14 cellular contexts compared by ENCODE assay signal in genomic region chr6:11900662-11901598, GRCh38.
DNase-seq lines count a peak whose midpoint lies in the region; ATAC-seq and TF ChIP-seq lines count a peak whose summit lies in the region.
"Had no signal": no experiment of that assay in that cellular context is flagged by ENCODE, and none has a peak within 500 bp of the region (broad histone marks: within the 10 kb centered on the region; RNA-seq: fewer than 3 reads in every experiment).

No MANE protein-coding gene starts in this region.

- no peak for DNase-seq in activated naive CD4-positive, alpha-beta T cell treated with anti-CD3 and anti-CD28 coated beads, Interleukin-2, amount 10 ng/mL, durations not matched to agents 7 days and 5 days
- DNase-seq in activated naive CD4-positive, alpha-beta T cell (lab: John Stamatoyannopoulos, UW) = no peak
- no peak for DNase-seq in T-helper 17 cell
- peak; percentile 13 for DNase-seq in fibroblast of the aortic adventitia (ENCODE audit: low read depth)
- no peak for DNase-seq in stimulated activated effector memory CD8-positive, alpha-beta T cell treated with anti-CD3 and anti-CD28 coated beads, Interleukin-12 subunit alpha, Interleukin-12 subunit beta, amount 100 ng/mL, for 72 hours (ENCODE audit: low spot score in 2 of 2)
- DNase-seq in T1000 (lab: John Stamatoyannopoulos, UW) = no peak
- no peak for DNase-seq in coronary artery (ENCODE audit: low spot score)
- DNase-seq: amygdala, dermis blood vessel endothelial cell, mucosa of descending colon, NCI-H1694 treated with DMSO at 0.1 percent for 48 hours, NCI-H524 had no signal

- H3K4me3 ChIP-seq in fibroblast of the aortic adventitia (ENCODE audit: low read depth, low read length) = no peak overlapping the region
- H3K4me3 ChIP-seq in coronary artery = no peak overlapping the region
- H3K4me3 ChIP-seq: mucosa of descending colon had no signal

- CTCF ChIA-PET in activated naive CD4-positive, alpha-beta T cell treated with anti-CD3 and anti-CD28 coated beads, Interleukin-2, amount 10 ng/mL, durations not matched to agents 7 days and 5 days (lab: Charles Lee) = no interaction called here

- H3K9me3 Mint-ChIP-seq in activated naive CD4-positive, alpha-beta T cell treated with anti-CD3 and anti-CD28 coated beads, Interleukin-2, amount 10 ng/mL, durations not matched to agents 7 days and 5 days = no peaks in the 10 kb centered on the region
- no peaks in the 10 kb centered on the region for H3K9me3 Mint-ChIP-seq in stimulated activated effector memory CD8-positive, alpha-beta T cell treated with anti-CD3 and anti-CD28 coated beads, Interleukin-12 subunit alpha, Interleukin-12 subunit beta, amount 100 ng/mL, for 72 hours

- no peaks in the 10 kb centered on the region for H3K36me3 Mint-ChIP-seq in activated naive CD4-positive, alpha-beta T cell treated with anti-CD3 and anti-CD28 coated beads, Interleukin-2, amount 10 ng/mL, durations not matched to agents 7 days and 5 days
- peaks cover 6% of the 10 kb centered on the region for H3K36me3 Mint-ChIP-seq in T-helper 17 cell (ENCODE audit: low read depth)
- H3K36me3 Mint-ChIP-seq in stimulated activated effector memory CD8-positive, alpha-beta T cell treated with anti-CD3 and anti-CD28 coated beads, Interleukin-12 subunit alpha, Interleukin-12 subunit beta, amount 100 ng/mL, for 72 hours = no peaks in the 10 kb centered on the region

- H3K4me1 Mint-ChIP-seq in activated naive CD4-positive, alpha-beta T cell treated with anti-CD3 and anti-CD28 coated beads, Interleukin-2, amount 10 ng/mL, durations not matched to agents 7 days and 5 days = peaks cover 19% of the 10 kb centered on the region
- H3K4me1 Mint-ChIP-seq in T-helper 17 cell = peaks cover 15% of the 10 kb centered on the region
- H3K4me1 Mint-ChIP-seq in stimulated activated effector memory CD8-positive, alpha-beta T cell treated with anti-CD3 and anti-CD28 coated beads, Interleukin-12 subunit alpha, Interleukin-12 subunit beta, amount 100 ng/mL, for 72 hours = peaks cover 11% of the 10 kb centered on the region

- no peak overlapping the region for H3K27ac Mint-ChIP-seq in activated naive CD4-positive, alpha-beta T cell treated with anti-CD3 and anti-CD28 coated beads, Interleukin-2, amount 10 ng/mL, durations not matched to agents 7 days and 5 days
- peak overlapping the region; percentile 84 for H3K27ac Mint-ChIP-seq in T-helper 17 cell
- no peak overlapping the region for H3K27ac Mint-ChIP-seq in stimulated activated effector memory CD8-positive, alpha-beta T cell treated with anti-CD3 and anti-CD28 coated beads, Interleukin-12 subunit alpha, Interleukin-12 subunit beta, amount 100 ng/mL, for 72 hours

- H3K27ac ChIP-seq in coronary artery = no peak overlapping the region
- H3K27ac ChIP-seq: KMS-11 had no signal

- H3K4me3 Mint-ChIP-seq in activated naive CD4-positive, alpha-beta T cell treated with anti-CD3 and anti-CD28 coated beads, Interleukin-2, amount 10 ng/mL, durations not matched to agents 7 days and 5 days = peak overlapping the region; percentile 9
- peak overlapping the region; percentile 74 for H3K4me3 Mint-ChIP-seq in T-helper 17 cell
- peak overlapping the region; percentile 21 for H3K4me3 Mint-ChIP-seq in stimulated activated effector memory CD8-positive, alpha-beta T cell treated with anti-CD3 and anti-CD28 coated beads, Interleukin-12 subunit alpha, Interleukin-12 subunit beta, amount 100 ng/mL, for 72 hours

- peaks cover 4% of the 10 kb centered on the region for H3K27me3 Mint-ChIP-seq in activated naive CD4-positive, alpha-beta T cell treated with anti-CD3 and anti-CD28 coated beads, Interleukin-2, amount 10 ng/mL, durations not matched to agents 7 days and 5 days
- peaks cover 6% of the 10 kb centered on the region for H3K27me3 Mint-ChIP-seq in T-helper 17 cell

- ATAC-seq in T-helper 17 cell (peak; percentile 62), GM21529 (IDR thresholded peaks at IDR 0.05; ENCODE audit: unreplicated experiment) (no peak)
- ATAC-seq in stimulated activated effector memory CD8-positive, alpha-beta T cell treated with anti-CD3 and anti-CD28 coated beads, Interleukin-12 subunit alpha, Interleukin-12 subunit beta, amount 100 ng/mL, for 72 hours = no peak
- ATAC-seq: mucosa of descending colon had no signal

- no peaks in the 10 kb centered on the region for H3K9me3 ChIP-seq in T-helper 17 cell (ENCODE audit: control insufficient read depth, low read length, poor library complexity, severe bottlenecking)
- H3K9me3 ChIP-seq: mucosa of descending colon had no signal

- TF ChIP-seq CTCF in fibroblast of the aortic adventitia (IDR thresholded peaks at IDR 0.05; ENCODE audit: insufficient read depth, low read length) (no peak), coronary artery (IDR thresholded peaks at IDR 0.05) (no peak)

Comparison
In these comparisons a context has a peak if more than half of its experiments do, and no peak if none do; other contexts are left out.
1. H3K4me3 Mint-ChIP-seq: peak in every context shown above with its lines; median percentile 74 in T-helper 17 cell; 21 in stimulated activated effector memory CD8-positive, alpha-beta T cell treated with anti-CD3 and anti-CD28 coated beads, Interleukin-12 subunit alpha, Interleukin-12 subunit beta, amount 100 ng/mL, for 72 hours; 9 in activated naive CD4-positive, alpha-beta T cell treated with anti-CD3 and anti-CD28 coated beads, Interleukin-2, amount 10 ng/mL, durations not matched to agents 7 days and 5 days.